In the genomic region with DNA sequence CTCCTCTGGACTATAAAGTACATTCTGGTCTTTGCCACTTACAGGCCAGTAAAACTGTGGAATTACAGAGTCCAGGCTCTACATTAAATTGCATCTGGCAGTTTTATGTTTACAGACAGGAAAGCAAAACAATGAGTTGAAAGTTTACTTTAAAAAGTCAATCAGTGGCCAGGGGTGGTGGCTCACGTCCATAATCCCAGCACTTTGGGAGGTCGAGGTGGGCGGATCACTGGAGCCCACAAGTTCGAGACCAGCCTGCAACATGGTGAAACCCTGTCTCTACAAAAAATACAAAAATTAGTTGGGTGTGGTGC, we compare ENCODE assay signal across 1 cellular context.
TF ChIP-seq lines count a peak whose summit lies in the region.

No MANE protein-coding gene starts in this region.

TF ChIP-seq in liver, 16 proteins besides CTCF, POLR2A, EP300 and RAD21 (continued from another document):
- TF ChIP-seq HNF4A (conservative IDR thresholded peaks at IDR 0.05) (no peak), RXRA (IDR thresholded peaks at IDR 0.05) (no peak), FOXA2 (IDR thresholded peaks at IDR 0.05) (no peak), FOXA1 (IDR thresholded peaks at IDR 0.05) (no peak), HNF4G (IDR thresholded peaks at IDR 0.05) (no peak), EGR1 (IDR thresholded peaks at IDR 0.05; ENCODE audit: low read depth in 2 of 2) (no peak), YY1 (IDR thresholded peaks at IDR 0.05) (no peak), GABPA (IDR thresholded peaks at IDR 0.05 in 1 of 2, conservative IDR thresholded peaks at IDR 0.05 in 1 of 2) (no peak), TAF1 (conservative IDR thresholded peaks at IDR 0.05) (no peak), NR2F2 (IDR thresholded peaks at IDR 0.05) (no peak), JUND (IDR thresholded peaks at IDR 0.05) (no peak)
- TF ChIP-seq, protein P1, sequence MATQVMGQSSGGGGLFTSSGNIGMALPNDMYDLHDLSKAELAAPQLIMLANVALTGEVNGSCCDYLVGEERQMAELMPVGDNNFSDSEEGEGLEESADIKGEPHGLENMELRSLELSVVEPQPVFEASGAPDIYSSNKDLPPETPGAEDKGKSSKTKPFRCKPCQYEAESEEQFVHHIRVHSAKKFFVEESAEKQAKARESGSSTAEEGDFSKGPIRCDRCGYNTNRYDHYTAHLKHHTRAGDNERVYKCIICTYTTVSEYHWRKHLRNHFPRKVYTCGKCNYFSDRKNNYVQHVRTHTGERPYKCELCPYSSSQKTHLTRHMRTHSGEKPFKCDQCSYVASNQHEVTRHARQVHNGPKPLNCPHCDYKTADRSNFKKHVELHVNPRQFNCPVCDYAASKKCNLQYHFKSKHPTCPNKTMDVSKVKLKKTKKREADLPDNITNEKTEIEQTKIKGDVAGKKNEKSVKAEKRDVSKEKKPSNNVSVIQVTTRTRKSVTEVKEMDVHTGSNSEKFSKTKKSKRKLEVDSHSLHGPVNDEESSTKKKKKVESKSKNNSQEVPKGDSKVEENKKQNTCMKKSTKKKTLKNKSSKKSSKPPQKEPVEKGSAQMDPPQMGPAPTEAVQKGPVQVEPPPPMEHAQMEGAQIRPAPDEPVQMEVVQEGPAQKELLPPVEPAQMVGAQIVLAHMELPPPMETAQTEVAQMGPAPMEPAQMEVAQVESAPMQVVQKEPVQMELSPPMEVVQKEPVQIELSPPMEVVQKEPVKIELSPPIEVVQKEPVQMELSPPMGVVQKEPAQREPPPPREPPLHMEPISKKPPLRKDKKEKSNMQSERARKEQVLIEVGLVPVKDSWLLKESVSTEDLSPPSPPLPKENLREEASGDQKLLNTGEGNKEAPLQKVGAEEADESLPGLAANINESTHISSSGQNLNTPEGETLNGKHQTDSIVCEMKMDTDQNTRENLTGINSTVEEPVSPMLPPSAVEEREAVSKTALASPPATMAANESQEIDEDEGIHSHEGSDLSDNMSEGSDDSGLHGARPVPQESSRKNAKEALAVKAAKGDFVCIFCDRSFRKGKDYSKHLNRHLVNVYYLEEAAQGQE (IDR thresholded peaks at IDR 0.05): no peak
- TF ChIP-seq, protein P2, sequence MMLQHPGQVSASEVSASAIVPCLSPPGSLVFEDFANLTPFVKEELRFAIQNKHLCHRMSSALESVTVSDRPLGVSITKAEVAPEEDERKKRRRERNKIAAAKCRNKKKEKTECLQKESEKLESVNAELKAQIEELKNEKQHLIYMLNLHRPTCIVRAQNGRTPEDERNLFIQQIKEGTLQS (IDR thresholded peaks at IDR 0.05): no peak
- TF ChIP-seq, protein P3, sequence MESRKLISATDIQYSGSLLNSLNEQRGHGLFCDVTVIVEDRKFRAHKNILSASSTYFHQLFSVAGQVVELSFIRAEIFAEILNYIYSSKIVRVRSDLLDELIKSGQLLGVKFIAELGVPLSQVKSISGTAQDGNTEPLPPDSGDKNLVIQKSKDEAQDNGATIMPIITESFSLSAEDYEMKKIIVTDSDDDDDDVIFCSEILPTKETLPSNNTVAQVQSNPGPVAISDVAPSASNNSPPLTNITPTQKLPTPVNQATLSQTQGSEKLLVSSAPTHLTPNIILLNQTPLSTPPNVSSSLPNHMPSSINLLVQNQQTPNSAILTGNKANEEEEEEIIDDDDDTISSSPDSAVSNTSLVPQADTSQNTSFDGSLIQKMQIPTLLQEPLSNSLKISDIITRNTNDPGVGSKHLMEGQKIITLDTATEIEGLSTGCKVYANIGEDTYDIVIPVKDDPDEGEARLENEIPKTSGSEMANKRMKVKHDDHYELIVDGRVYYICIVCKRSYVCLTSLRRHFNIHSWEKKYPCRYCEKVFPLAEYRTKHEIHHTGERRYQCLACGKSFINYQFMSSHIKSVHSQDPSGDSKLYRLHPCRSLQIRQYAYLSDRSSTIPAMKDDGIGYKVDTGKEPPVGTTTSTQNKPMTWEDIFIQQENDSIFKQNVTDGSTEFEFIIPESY (IDR thresholded peaks at IDR 0.05): no peak
- TF ChIP-seq, protein P4, sequence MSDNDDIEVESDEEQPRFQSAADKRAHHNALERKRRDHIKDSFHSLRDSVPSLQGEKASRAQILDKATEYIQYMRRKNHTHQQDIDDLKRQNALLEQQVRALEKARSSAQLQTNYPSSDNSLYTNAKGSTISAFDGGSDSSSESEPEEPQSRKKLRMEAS (IDR thresholded peaks at IDR 0.05): no peak
